ENCODE assay signal across 8 cellular contexts in the genomic region with DNA sequence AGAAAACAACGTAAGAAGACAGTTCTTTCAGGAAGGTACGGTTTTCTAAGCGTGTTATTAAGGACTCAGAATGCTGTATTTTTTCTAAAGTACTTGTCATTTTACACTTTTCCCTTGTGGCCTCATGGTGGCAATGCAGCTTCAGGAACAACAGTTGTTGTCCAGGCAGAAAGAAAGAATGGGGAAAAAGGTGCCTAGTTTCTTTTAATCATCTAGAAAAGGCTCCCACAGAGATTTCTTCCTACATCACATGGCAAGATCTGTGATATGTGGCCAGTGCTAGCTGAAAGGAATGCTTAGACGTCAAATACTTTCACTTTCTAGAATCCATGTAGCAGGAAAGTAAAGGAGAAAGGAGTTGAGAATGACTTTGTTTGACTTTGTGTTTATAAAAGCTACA. TPM values are rescaled to one million over a fixed set of nuclear protein-coding genes. Genes with fewer than 3 reads are reported as not detected.
DNase-seq lines count a peak whose midpoint lies in the region; ATAC-seq and TF ChIP-seq lines count a peak whose summit lies in the region.

No MANE protein-coding gene starts in this region.

- H3K4me3 ChIP-seq in Jurkat, Clone E6-1 (ENCODE audit: low read length) = no peak overlapping the region
- H3K4me3 ChIP-seq in thoracic aorta = peak overlapping the region; percentile 44

- no peak for ATAC-seq in thoracic aorta (ENCODE audit: insufficient number of reproducible peaks, low FRiP score, low read depth)
- no peak for ATAC-seq in GM21423 (IDR thresholded peaks at IDR 0.05; ENCODE audit: unreplicated experiment)

- TF ChIP-seq CTCF in GM10266 (IDR thresholded peaks at IDR 0.05; ENCODE audit: control insufficient read depth, insufficient read depth, low read depth, missing control alignments) = peak; percentile 49
- TF ChIP-seq CTCF in glutamatergic neuron (IDR thresholded peaks at IDR 0.05; ENCODE audit: partially characterized antibody, unreplicated experiment) = peak; percentile 70
- TF ChIP-seq CTCF in thoracic aorta (IDR thresholded peaks at IDR 0.05) = peak; percentile 17

- no peaks in the 10 kb centered on the region for H3K9me3 ChIP-seq in thoracic aorta

- no peak overlapping the region for H3K27ac Mint-ChIP-seq in glutamatergic neuron (ENCODE audit: unreplicated experiment)

- H3K27me3 Mint-ChIP-seq in glutamatergic neuron (ENCODE audit: unreplicated experiment) = no peaks in the 10 kb centered on the region

- no peaks in the 10 kb centered on the region for H3K36me3 ChIP-seq in thoracic aorta

- H3K9me3 Mint-ChIP-seq in glutamatergic neuron (ENCODE audit: unreplicated experiment) = peaks cover 13% of the 10 kb centered on the region

- DNase-seq in GM10266 (ENCODE audit: extremely low spot score) (peak; percentile 22), T1000 (lab: John Stamatoyannopoulos, UW) (peak; percentile 13), glutamatergic neuron (peak; percentile 39), thoracic aorta (ENCODE audit: low spot score) (no peak)
- DNase-seq in Jurkat, Clone E6-1 (ENCODE audit: low read depth, low spot score) = peak; percentile 24
- no peak for DNase-seq in activated CD8-positive, alpha-beta memory T cell treated with anti-CD3 and anti-CD28 coated beads for 24 hours
- no peak for DNase-seq in activated CD4-positive, alpha-beta T cell treated with anti-CD3 and anti-CD28 coated beads, Interleukin-2, amount 50 U/mL, for 1 hour

- no peak overlapping the region for H3K4me3 Mint-ChIP-seq in glutamatergic neuron (ENCODE audit: unreplicated experiment)

- H3K4me1 Mint-ChIP-seq in glutamatergic neuron (ENCODE audit: low read depth, unreplicated experiment) = peaks cover 15% of the 10 kb centered on the region

- peaks cover 0 to 5% of the 10 kb centered on the region in 2 donors for H3K4me1 ChIP-seq in thoracic aorta (ENCODE audit: control insufficient read depth in 1 of 2, low read depth in 2 of 2)

- H3K27ac ChIP-seq in thoracic aorta = no peak overlapping the region

- peaks cover 28% of the 10 kb centered on the region for H3K36me3 Mint-ChIP-seq in glutamatergic neuron (ENCODE audit: unreplicated experiment)

- no peaks in the 10 kb centered on the region for H3K27me3 ChIP-seq in thoracic aorta (replicated peaks; ENCODE audit: insufficient read depth)

RNA-seq across cellular contexts. Expression of a gene that starts 49.0 kb away (rescaled TPM):
- polyA plus RNA-seq in Jurkat, Clone E6-1 (2012; ENCODE audit: insufficient read depth, insufficient read length) = not detected
- total RNA-seq in glutamatergic neuron (ENCODE audit: unreplicated experiment) (6.5 TPM), thoracic aorta (under 1 TPM; 0.68 to 0.78 TPM)

Comparison
In these comparisons a context has a peak if more than half of its experiments do, and no peak if none do; other contexts are left out.
1. DNase-seq: peak in GM10266 (single experiment), Jurkat, Clone E6-1 (single experiment), T1000 (single experiment) and glutamatergic neuron (single experiment); none in thoracic aorta (single experiment), activated CD8-positive, alpha-beta memory T cell treated with anti-CD3 and anti-CD28 coated beads for 24 hours (single experiment) and activated CD4-positive, alpha-beta T cell treated with anti-CD3 and anti-CD28 coated beads, Interleukin-2, amount 50 U/mL, for 1 hour (single experiment).
2. CTCF ChIP-seq: peak in every context shown above with its lines; median percentile 70 in glutamatergic neuron; 49 in GM10266; 17 in thoracic aorta.